In the genomic region with DNA sequence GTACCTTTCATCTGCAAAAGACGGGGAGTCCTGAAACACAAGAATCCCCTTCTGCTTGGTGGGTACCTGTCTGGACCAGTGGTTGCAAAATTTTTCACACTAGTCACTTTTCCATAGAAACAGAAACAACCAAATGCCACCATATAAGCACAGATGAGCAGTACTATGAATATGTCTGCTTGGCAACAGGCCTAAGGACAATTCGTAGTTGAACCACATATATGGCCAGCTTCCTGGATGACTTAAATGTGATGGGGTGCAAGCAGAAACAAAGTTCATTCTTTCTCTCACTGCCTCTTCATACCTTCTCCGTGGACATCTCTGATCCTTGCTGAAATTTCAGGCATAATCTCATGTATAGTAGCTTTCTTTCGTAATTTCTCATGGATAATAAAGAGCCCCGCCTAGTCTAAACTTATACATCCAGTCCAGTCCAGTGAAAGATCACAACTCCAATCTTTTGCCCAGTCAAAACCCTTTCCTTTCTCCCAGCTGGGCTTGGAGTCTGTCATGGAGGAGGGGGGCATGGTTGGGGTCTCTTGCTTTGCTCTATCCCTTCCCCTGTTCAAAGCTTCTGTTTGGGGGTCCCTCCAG, we compare ENCODE assay signal across 14 cellular contexts. TPM values are rescaled to one million over a fixed set of nuclear protein-coding genes. Genes with fewer than 3 reads are reported as not detected.
"Had no signal": no experiment of that assay in that cellular context is flagged by ENCODE, and none has a peak within 500 bp of the region (broad histone marks: within the 10 kb centered on the region; RNA-seq: fewer than 3 reads in every experiment).

No MANE protein-coding gene starts in this region.

- H3K4me3 ChIP-seq: ovary, testis had no signal

- H3K4me1 ChIP-seq: testis had no signal

- H3K27ac ChIP-seq: ovary, testis had no signal

- DNase-seq: activated B cell treated with CpG ODN at 0.5 μM for 24 hours; activated CD4-positive, alpha-beta T cell treated with anti-CD3 and anti-CD28 coated beads, Interleukin-2, amount 10 ng/mL, durations not matched to agents 24 days and 14 days; activated naive CD4-positive, alpha-beta T cell; erythroblast; foreskin fibroblast; immature natural killer cell; ovary; stimulated activated CD4-positive, alpha-beta T cell treated with anti-CD3 and anti-CD28 coated beads, Interleukin-2, amount 100 ng/mL, for 48 hours; stimulated activated naive CD4-positive, alpha-beta T cell treated with Interleukin-2 at 50 U/mL for 16 hours; testis had no signal

- H3K27me3 ChIP-seq: ovary, testis had no signal

- H3K36me3 ChIP-seq: ovary had no signal

- H3K9me3 ChIP-seq: ovary, testis had no signal

- ATAC-seq: left lobe of liver had no signal

RNA-seq across cellular contexts. Expression of gene FCAMR, which starts 7.0 kb away (rescaled TPM):
- total RNA-seq: activated B cell treated with CpG ODN at 0.5 μM for 24 hours; activated CD4-positive, alpha-beta T cell treated with anti-CD3 and anti-CD28 coated beads, Interleukin-2, amount 10 ng/mL, durations not matched to agents 24 days and 14 days; activated T-helper 1 cell treated with anti-CD3 and anti-CD28 coated beads, Interleukin-12 subunit alpha, Interleukin-12 subunit beta, Interleukin-2, Interleukin-4 antibody, amounts not matched to agents 30 ng/mL and 10 ng/mL and 1 ng/mL, durations not matched to agents 14 hours and 24 hours and 36 hours; ovary; ureter had no signal
- polyA plus RNA-seq: immature natural killer cell, neural cell, ovary had no signal

RNA-seq across cellular contexts. Expression of gene PIGR, which starts 16.9 kb away (rescaled TPM):
- total RNA-seq: activated CD4-positive, alpha-beta T cell treated with anti-CD3 and anti-CD28 coated beads, Interleukin-2, amount 10 ng/mL, durations not matched to agents 24 days and 14 days; activated T-helper 1 cell treated with anti-CD3 and anti-CD28 coated beads, Interleukin-12 subunit alpha, Interleukin-12 subunit beta, Interleukin-2, Interleukin-4 antibody, amounts not matched to agents 30 ng/mL and 10 ng/mL and 1 ng/mL, durations not matched to agents 14 hours and 24 hours and 36 hours; testis had no signal
- polyA plus RNA-seq: neural cell had no signal

RNA-seq across cellular contexts. Expression of gene FCMR, which starts 41.5 kb away (rescaled TPM):
- polyA plus RNA-seq: neural cell had no signal
